ENCODE assay signal across 15 cellular contexts in genomic region chr19:31676271-31677004, GRCh38.
DNase-seq lines count a peak whose midpoint lies in the region; ATAC-seq and TF ChIP-seq lines count a peak whose summit lies in the region.
"Had no signal": no experiment of that assay in that cellular context is flagged by ENCODE, and none has a peak within 500 bp of the region (broad histone marks: within the 10 kb centered on the region; RNA-seq: fewer than 3 reads in every experiment).

No MANE protein-coding gene starts in this region.

- H3K9me3 ChIP-seq in mammary epithelial cell (replicated peaks; ENCODE audit: insufficient read depth, low read length) (peaks cover 3% of the 10 kb centered on the region), breast epithelium (no peaks in the 10 kb centered on the region), OCI-LY1 (ENCODE audit: low read length) (no peaks in the 10 kb centered on the region), left ventricle myocardium inferior (replicated peaks) (no peaks in the 10 kb centered on the region), upper lobe of left lung (no peaks in the 10 kb centered on the region)
- H3K9me3 ChIP-seq: colonic mucosa had no signal

- no peak for ATAC-seq in upper lobe of left lung (ENCODE audit: low FRiP score in 2 of 2)
- ATAC-seq in HG03196 (IDR thresholded peaks at IDR 0.05; ENCODE audit: unreplicated experiment): no peak
- ATAC-seq: natural killer cell; stimulated activated naive B cell treated with anti-CD40 and anti-IgM and Interleukin-4, amounts not matched to agents 10 μg/mL and 1 μg/mL and 100 μg/mL, for 72 hours had no signal

- H4K20me1 ChIP-seq in mammary epithelial cell (ENCODE audit: insufficient read depth, low read length): no peaks in the 10 kb centered on the region
- no peaks in the 10 kb centered on the region for H4K20me1 ChIP-seq in OCI-LY1 (ENCODE audit: insufficient read depth, low read length)

- H3K27me3 ChIP-seq in mammary epithelial cell (ENCODE audit: insufficient read depth, low read length): no peaks in the 10 kb centered on the region
- no peaks in the 10 kb centered on the region for H3K27me3 ChIP-seq in breast epithelium
- H3K27me3 ChIP-seq in OCI-LY1 (ENCODE audit: insufficient read depth, low read length): no peaks in the 10 kb centered on the region
- peaks cover 35% of the 10 kb centered on the region for H3K27me3 ChIP-seq in left ventricle myocardium inferior (ENCODE audit: low read depth)
- no peaks in the 10 kb centered on the region for H3K27me3 ChIP-seq in upper lobe of left lung
- H3K27me3 ChIP-seq: colonic mucosa had no signal

- CTCF ChIA-PET in mammary epithelial cell (lab: Charles Lee; ENCODE audit: low non-redundant PET): no interaction called here

- DNase-seq in mammary epithelial cell (peak; percentile 14), breast epithelium (ENCODE audit: low spot score in 2 of 2) (no peak), left ventricle myocardium inferior (no peak), upper lobe of left lung (no peak), activated gamma-delta T cell treated with Interleukin-2 at 50 U/mL for 16 hours (no peak), NCI-H345 (lab: John Stamatoyannopoulos, UW) (no peak)
- DNase-seq: activated B cell treated with CpG ODN at 0.5 μM for 24 hours; C1 segment of cervical spinal cord; colonic mucosa; head of caudate nucleus; IMR-90; natural killer cell; stimulated activated naive B cell treated with anti-CD40 and anti-IgM and Interleukin-4, amounts not matched to agents 10 μg/mL and 1 μg/mL and 100 μg/mL, for 72 hours had no signal

- no peak overlapping the region for H3K9ac ChIP-seq in mammary epithelial cell (ENCODE audit: insufficient read depth, low read length)
- H3K9ac ChIP-seq in OCI-LY1 (ENCODE audit: low read length): no peak overlapping the region

- in situ Hi-C loops in mammary epithelial cell (cut with MboI; ENCODE audit: low sequenced_read_pairs in 2 of 2): no loop called here

- H3K27ac ChIP-seq in mammary epithelial cell (ENCODE audit: insufficient read depth, low read depth, low read length) (no peak overlapping the region), breast epithelium (no peak overlapping the region), OCI-LY1 (ENCODE audit: low read depth, low read length, poor library complexity, severe bottlenecking) (no peak overlapping the region), left ventricle myocardium inferior (replicated peaks) (no peak overlapping the region), upper lobe of left lung (no peak overlapping the region)
- H3K27ac ChIP-seq: colonic mucosa had no signal

- no peak overlapping the region for H2AFZ ChIP-seq in mammary epithelial cell (ENCODE audit: low read depth, low read length)
- no peak overlapping the region for H2AFZ ChIP-seq in OCI-LY1 (ENCODE audit: low read length)

- no peaks in the 10 kb centered on the region for H3K9me2 ChIP-seq in OCI-LY1 (ENCODE audit: low read depth, low read length)

- H3K36me3 ChIP-seq in mammary epithelial cell (ENCODE audit: insufficient read depth, low read length) (no peaks in the 10 kb centered on the region), breast epithelium (no peaks in the 10 kb centered on the region), OCI-LY1 (ENCODE audit: insufficient read depth, low read length) (no peaks in the 10 kb centered on the region), left ventricle myocardium inferior (no peaks in the 10 kb centered on the region), upper lobe of left lung (no peaks in the 10 kb centered on the region)
- H3K36me3 ChIP-seq: colonic mucosa had no signal

- H3K79me2 ChIP-seq in mammary epithelial cell (ENCODE audit: insufficient read depth, low read length) (no peaks in the 10 kb centered on the region), OCI-LY1 (ENCODE audit: insufficient read depth, low read length) (no peaks in the 10 kb centered on the region)

- no peaks in the 10 kb centered on the region for H3F3A ChIP-seq in OCI-LY1 (ENCODE audit: insufficient read depth, low read length)

- TF ChIP-seq POLR2A in breast epithelium (IDR thresholded peaks at IDR 0.05) (no peak), upper lobe of left lung (IDR thresholded peaks at IDR 0.05) (no peak)

- dilution Hi-C loops in mammary epithelial cell (cut with HindIII; ENCODE audit: low sequenced_read_pairs): no loop called here

- TF ChIP-seq EP300 in upper lobe of left lung (IDR thresholded peaks at IDR 0.05): no peak

- H3K4me3 ChIP-seq in mammary epithelial cell (replicated peaks in 1 of 3; ENCODE audit: insufficient read depth in 1 of 3, low read depth in 2 of 3, low read length in 3 of 3) (no peak overlapping the region), breast epithelium (no peak overlapping the region), OCI-LY1 (ENCODE audit: low read depth, low read length, poor library complexity, severe bottlenecking) (no peak overlapping the region), left ventricle myocardium inferior (no peak overlapping the region), upper lobe of left lung (no peak overlapping the region)
- H3K4me3 ChIP-seq: colonic mucosa had no signal

- no TSS peak for BruUV-seq in mammary epithelial cell (replicated peaks; lab: Mats Ljungman, UMichigan)

- intact Hi-C loops in mammary epithelial cell (cut with micrococcal nuclease) (loop anchor here (1.0 to 10.0 kb wide), 3 partner anchors 322 to 548 kb away; no protein-coding TSS in a partner anchor), breast epithelium (cut with DNase I; ENCODE audit: low total_unique reads) (no loop called here), left ventricle myocardium inferior (cut with micrococcal nuclease) (no loop called here)

- H3K4me2 ChIP-seq in mammary epithelial cell (ENCODE audit: insufficient read depth, low read depth, low read length) (no peak overlapping the region), OCI-LY1 (ENCODE audit: low read length) (no peak overlapping the region)

- H3K4me1 ChIP-seq in mammary epithelial cell (ENCODE audit: insufficient read depth, low read length) (peaks cover 6% of the 10 kb centered on the region), breast epithelium (no peaks in the 10 kb centered on the region), OCI-LY1 (ENCODE audit: insufficient read depth, low read length, severe bottlenecking) (no peaks in the 10 kb centered on the region), left ventricle myocardium inferior (no peaks in the 10 kb centered on the region), upper lobe of left lung (no peaks in the 10 kb centered on the region)
- H3K4me1 ChIP-seq: colonic mucosa had no signal

- 17% methylated on average over 2 of the region's 3 CpGs for WGBS in mammary epithelial cell (ENCODE audit: low coverage, missing lambda C conversion rate)
- 51 to 67% methylated on average over 3 of the region's 3 CpGs for WGBS in upper lobe of left lung, 2 donors

- TF ChIP-seq CTCF in mammary epithelial cell (conservative IDR thresholded peaks at IDR 0.05 in 1 of 2, IDR thresholded peaks at IDR 0.05 in 1 of 2; ENCODE audit: extremely low read depth in 1 of 2, insufficient read depth in 1 of 2, low read depth in 1 of 2, low read length in 2 of 2): peak; percentile 19 to 31
- TF ChIP-seq CTCF in breast epithelium (IDR thresholded peaks at IDR 0.05): no peak
- peak; percentile 30; the same call in 1 of the 2 replicates for TF ChIP-seq CTCF in OCI-LY1 (IDR thresholded peaks at IDR 0.05; ENCODE audit: low read length)
- peak; percentile 56 for TF ChIP-seq CTCF in left ventricle myocardium inferior (IDR thresholded peaks at IDR 0.05; ENCODE audit: borderline replicate concordance)
- peak in 4 of 6 experiments; percentile 17 to 35 (median 32) for TF ChIP-seq CTCF in upper lobe of left lung (IDR thresholded peaks at IDR 0.05)

Comparison
In these comparisons a context has a peak if more than half of its experiments do, and no peak if none do; other contexts are left out.
1. CTCF ChIP-seq: peak in mammary epithelial cell (2 of 2), OCI-LY1 (single experiment), left ventricle myocardium inferior (single experiment) and upper lobe of left lung (4 of 6); none in breast epithelium (0 of 3).